8 cellular contexts compared by ENCODE assay signal in the genomic region with DNA sequence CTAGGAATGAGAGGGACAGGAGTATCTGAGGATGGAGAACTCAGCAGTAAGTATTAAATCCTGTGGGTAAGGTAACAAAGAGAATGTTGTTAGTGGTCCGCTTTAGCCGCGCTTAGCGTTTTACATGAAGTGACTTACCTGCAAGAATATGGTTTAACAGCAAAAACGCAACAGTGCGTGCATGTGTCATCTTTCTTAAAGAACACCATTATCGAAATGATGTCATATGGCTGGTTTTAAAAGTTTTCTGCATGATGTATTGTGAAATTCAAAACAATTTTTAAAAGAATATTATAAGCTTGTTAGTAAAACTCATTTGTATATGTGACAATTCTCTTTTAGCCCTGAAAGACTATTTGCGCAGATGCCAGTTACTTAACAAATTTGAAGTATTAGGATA. TPM values are rescaled to one million over a fixed set of nuclear protein-coding genes. Genes with fewer than 3 reads are reported as not detected.
DNase-seq lines count a peak whose midpoint lies in the region; ATAC-seq and TF ChIP-seq lines count a peak whose summit lies in the region.

No MANE protein-coding gene starts in this region.

- DNase-seq in activated naive CD4-positive, alpha-beta T cell treated with anti-CD3 and anti-CD28 coated beads for 36 hours, result peak; percentile 31
- no peak for DNase-seq in activated naive CD4-positive, alpha-beta T cell treated with anti-CD3 and anti-CD28 coated beads, Interleukin-2, amount 50 U/mL, for 16 hours
- DNase-seq in ascending aorta (ENCODE audit: low spot score in 2 of 2) (no peak), right lobe of liver (no peak), transverse colon (no peak), NCI-H2196 treated with DMSO at 0.1 percent for 48 hours (lab: John Stamatoyannopoulos, UW; ENCODE audit: unreplicated experiment) (no peak), NCI-H524 treated with DMSO at 0.1 percent for 48 hours (lab: John Stamatoyannopoulos, UW) (no peak)

- peaks cover 19% of the 10 kb centered on the region for H3K4me1 Mint-ChIP-seq in activated naive CD4-positive, alpha-beta T cell treated with anti-CD3 and anti-CD28 coated beads for 36 hours (ENCODE audit: low read depth)

- intact Hi-C loops in activated naive CD4-positive, alpha-beta T cell treated with anti-CD3 and anti-CD28 coated beads for 36 hours (cut with micrococcal nuclease), result loop anchor here (2.0 to 5.0 kb wide), 3 partner anchors 34 to 714 kb away; no protein-coding TSS in a partner anchor
- intact Hi-C loops in ascending aorta (cut with DNase I) (loop anchor here (5.0 kb wide), 1 partner anchor 61 kb away; no protein-coding TSS in a partner anchor), right lobe of liver (cut with DNase I) (no loop called here), transverse colon (cut with DNase I; ENCODE audit: low total_unique reads) (no loop called here)

- H3K27ac Mint-ChIP-seq in activated naive CD4-positive, alpha-beta T cell treated with anti-CD3 and anti-CD28 coated beads for 36 hours, result no peak overlapping the region

- no peak for ATAC-seq in right lobe of liver
- ATAC-seq in esophagus mucosa, result no peak

- CTCF ChIA-PET in activated naive CD4-positive, alpha-beta T cell treated with anti-CD3 and anti-CD28 coated beads for 36 hours (lab: Charles Lee), result interaction anchor here (1.2 kb wide), 1 partner anchor 62 kb away, joined by 5 read pairs; no protein-coding TSS in a partner anchor

- no peaks in the 10 kb centered on the region for H3K9me3 Mint-ChIP-seq in activated naive CD4-positive, alpha-beta T cell treated with anti-CD3 and anti-CD28 coated beads for 36 hours

- H3K27me3 Mint-ChIP-seq in activated naive CD4-positive, alpha-beta T cell treated with anti-CD3 and anti-CD28 coated beads for 36 hours (ENCODE audit: low read depth), result no peaks in the 10 kb centered on the region

- H3K27ac ChIP-seq in ascending aorta, result peak overlapping the region; percentile 97 to 99
- no peak overlapping the region for H3K27ac ChIP-seq in right lobe of liver
- H3K27ac ChIP-seq in transverse colon, result peak overlapping the region in 2 of 4 donors; percentile 95 to 98

- H3K9me3 ChIP-seq in ascending aorta, result no peaks in the 10 kb centered on the region
- no peaks in the 10 kb centered on the region for H3K9me3 ChIP-seq in right lobe of liver
- no peaks in the 10 kb centered on the region for H3K9me3 ChIP-seq in transverse colon

- in situ Hi-C loops in transverse colon (cut with MboI; ENCODE audit: low pct_ligation_motif_present in 1 of 4, low pct_unique_long_range_greater_than_20kb in 1 of 4, low sequenced_read_pairs in 3 of 4), result no loop called here

- peak overlapping the region; percentile 85 for H3K4me3 Mint-ChIP-seq in activated naive CD4-positive, alpha-beta T cell treated with anti-CD3 and anti-CD28 coated beads for 36 hours

- TF ChIP-seq POLR2A in right lobe of liver (IDR thresholded peaks at IDR 0.05) (no peak), transverse colon (IDR thresholded peaks at IDR 0.05) (no peak)

- H3K27me3 ChIP-seq in ascending aorta, result no peaks in the 10 kb centered on the region
- no peaks in the 10 kb centered on the region for H3K27me3 ChIP-seq in right lobe of liver
- no peaks in the 10 kb centered on the region for H3K27me3 ChIP-seq in transverse colon

- TF ChIP-seq EP300 in transverse colon (IDR thresholded peaks at IDR 0.05; ENCODE audit: low read depth), result no peak

- peaks cover 2 to 31% of the 10 kb centered on the region in 2 donors for H3K4me1 ChIP-seq in ascending aorta
- peaks cover 0 to 40% (median 13%) of the 10 kb centered on the region in 4 donors for H3K4me1 ChIP-seq in right lobe of liver
- H3K4me1 ChIP-seq in transverse colon, result peaks cover 34 to 59% (median 40%) of the 10 kb centered on the region in 4 donors

- H3K4me3 ChIP-seq in ascending aorta (peak overlapping the region; percentile 79 to 89), right lobe of liver (peak overlapping the region; percentile 88 to 94 (median 93)), transverse colon (peak overlapping the region in 3 of 4 donors; percentile 82 to 100 (median 98))

- TF ChIP-seq CTCF in ascending aorta (IDR thresholded peaks at IDR 0.05), result no peak
- TF ChIP-seq CTCF in right lobe of liver (IDR thresholded peaks at IDR 0.05), result no peak
- TF ChIP-seq CTCF in transverse colon (IDR thresholded peaks at IDR 0.05), result no peak

- no peaks in the 10 kb centered on the region for H3K36me3 ChIP-seq in ascending aorta
- H3K36me3 ChIP-seq in right lobe of liver, result no peaks in the 10 kb centered on the region
- H3K36me3 ChIP-seq in transverse colon, result no peaks in the 10 kb centered on the region

- peaks cover 9% of the 10 kb centered on the region for H3K36me3 Mint-ChIP-seq in activated naive CD4-positive, alpha-beta T cell treated with anti-CD3 and anti-CD28 coated beads for 36 hours (ENCODE audit: low read depth)

- 40% methylated on average over 8 of the region's 8 CpGs for WGBS in right lobe of liver (ENCODE audit: insufficient coverage, low coverage, low lambda C conversion rate, missing lambda C conversion rate)
- WGBS in transverse colon (ENCODE audit: low coverage in 1 of 2), 2 donors, result 34 to 60% methylated on average over 8 of the region's 8 CpGs

RNA-seq across cellular contexts. Expression of gene LEMD3, which starts 1.7 kb away (rescaled TPM):
- total RNA-seq in activated naive CD4-positive, alpha-beta T cell treated with anti-CD3 and anti-CD28 coated beads for 36 hours, result 10 to 100 TPM; 16.5 to 17.5 TPM
- total RNA-seq in ascending aorta, result 10.6 TPM
- 10 to 100 TPM in 4 of 6 experiments, 1 to 10 TPM in 2; 8.6 to 19.0 (median 11.6) TPM for total RNA-seq in right lobe of liver
- 100 to 1,000 TPM in 1 of 4 donors, 10 to 100 TPM in 3; 45.2 to 159 (median 63.0) TPM for total RNA-seq in transverse colon
- 14.1 TPM for total RNA-seq in esophagus mucosa

RNA-seq across cellular contexts. Expression of gene WIF1, which starts 50.0 kb away (rescaled TPM):
- under 1 TPM in 1 of 2 experiments, not detected in 1; 0.20 TPM for total RNA-seq in activated naive CD4-positive, alpha-beta T cell treated with anti-CD3 and anti-CD28 coated beads for 36 hours
- total RNA-seq in ascending aorta (not detected), right lobe of liver (not detected), transverse colon (not detected), esophagus mucosa (0.20 TPM)

Comparison
In these comparisons a context has a peak if more than half of its experiments do, and no peak if none do; other contexts are left out.
1. H3K27ac ChIP-seq: peak in ascending aorta (2 of 2); none in right lobe of liver (0 of 3).
2. intact Hi-C loops: an anchor here in activated naive CD4-positive, alpha-beta T cell treated with anti-CD3 and anti-CD28 coated beads for 36 hours (2.0 to 5.0 kb wide) and ascending aorta (5.0 kb wide); none called in right lobe of liver and transverse colon.
3. Peak in every context shown above with its lines, with median percentiles within 50 percentile points of each other: H3K4me3 ChIP-seq.